In the genomic region with DNA sequence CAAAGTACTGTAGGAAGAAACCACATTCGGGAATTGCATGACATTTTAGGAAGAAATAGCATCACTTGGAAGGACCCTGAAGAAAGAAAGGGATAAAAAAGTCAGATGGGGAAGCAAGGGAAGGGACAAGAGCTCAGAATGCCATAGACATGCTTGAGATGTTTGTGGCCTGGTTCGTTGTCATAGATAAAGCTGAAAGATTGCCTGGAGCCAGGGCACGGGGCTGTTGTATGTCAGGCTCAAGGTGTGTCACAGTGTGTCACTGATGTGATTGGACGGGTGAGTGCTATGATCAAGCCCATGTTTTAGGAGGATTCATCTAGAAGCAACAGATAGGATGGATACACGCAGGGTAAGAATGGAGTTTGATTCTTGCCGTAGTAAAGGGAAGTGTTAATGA, we compare ENCODE assay signal across 14 cellular contexts.
A peak's percentile ranks its signal among the peaks of the same experiment; 100 is the strongest.
DNase-seq lines count a peak whose midpoint lies in the region; ATAC-seq and TF ChIP-seq lines count a peak whose summit lies in the region.
"Had no signal": no experiment of that assay in that cellular context is flagged by ENCODE, and none has a peak within 500 bp of the region (broad histone marks: within the 10 kb centered on the region; RNA-seq: fewer than 3 reads in every experiment).

No MANE protein-coding gene starts in this region.

- no peak for TF ChIP-seq CTCF in mammary epithelial cell (conservative IDR thresholded peaks at IDR 0.05 in 1 of 2, IDR thresholded peaks at IDR 0.05 in 1 of 2; ENCODE audit: extremely low read depth in 1 of 2, insufficient read depth in 1 of 2, low read depth in 1 of 2, low read length in 2 of 2)
- no peak for TF ChIP-seq CTCF in MCF 10A (IDR thresholded peaks at IDR 0.05; ENCODE audit: unreplicated experiment)

- no peak overlapping the region for H3K4me3 ChIP-seq in mammary epithelial cell (replicated peaks in 1 of 3; ENCODE audit: insufficient read depth in 1 of 3, low read depth in 2 of 3, low read length in 3 of 3)
- H3K4me3 ChIP-seq: BLaER1, GM23248, K562 had no signal

- no peak overlapping the region for H3K9ac ChIP-seq in mammary epithelial cell (ENCODE audit: insufficient read depth, low read length)
- H3K9ac ChIP-seq: BLaER1, GM23248 had no signal

- no peaks in the 10 kb centered on the region for H4K20me1 ChIP-seq in mammary epithelial cell (ENCODE audit: insufficient read depth, low read length)
- H4K20me1 ChIP-seq: BLaER1 had no signal

- no peaks in the 10 kb centered on the region for H3K4me1 Mint-ChIP-seq in MCF 10A (ENCODE audit: insufficient read depth, unreplicated experiment)
- no peaks in the 10 kb centered on the region for H3K4me1 Mint-ChIP-seq in activated T-cell treated with anti-CD3 and anti-CD28 coated beads, Interleukin-2, amount 50 U/mL, for 4 hours (ENCODE audit: low read depth)
- H3K4me1 Mint-ChIP-seq: CD8-positive, alpha-beta memory T cell had no signal

- no peak overlapping the region for H3K4me3 Mint-ChIP-seq in MCF 10A (ENCODE audit: unreplicated experiment)
- H3K4me3 Mint-ChIP-seq in activated T-cell treated with anti-CD3 and anti-CD28 coated beads, Interleukin-2, amount 50 U/mL, for 4 hours, result no peak overlapping the region
- H3K4me3 Mint-ChIP-seq: CD8-positive, alpha-beta memory T cell; H9 had no signal

- H3K9me3 ChIP-seq in mammary epithelial cell (replicated peaks; ENCODE audit: insufficient read depth, low read length), result no peaks in the 10 kb centered on the region
- H3K9me3 ChIP-seq: BLaER1 had no signal

- no peaks in the 10 kb centered on the region for H3K27me3 Mint-ChIP-seq in MCF 10A (ENCODE audit: insufficient read depth, unreplicated experiment)
- no peaks in the 10 kb centered on the region for H3K27me3 Mint-ChIP-seq in activated T-cell treated with anti-CD3 and anti-CD28 coated beads, Interleukin-2, amount 50 U/mL, for 4 hours (ENCODE audit: low read depth)
- H3K27me3 Mint-ChIP-seq: CD8-positive, alpha-beta memory T cell had no signal

- dilution Hi-C loops in mammary epithelial cell (cut with HindIII; ENCODE audit: low sequenced_read_pairs), result no loop called here

- in situ Hi-C loops in mammary epithelial cell (cut with MboI; ENCODE audit: low sequenced_read_pairs in 2 of 2), result no loop called here

- 63% methylated on average over 6 of the region's 6 CpGs for WGBS in mammary epithelial cell (ENCODE audit: low coverage, missing lambda C conversion rate)

- no peaks in the 10 kb centered on the region for H3K9me3 Mint-ChIP-seq in MCF 10A (ENCODE audit: unreplicated experiment)
- no peaks in the 10 kb centered on the region for H3K9me3 Mint-ChIP-seq in activated T-cell treated with anti-CD3 and anti-CD28 coated beads, Interleukin-2, amount 50 U/mL, for 4 hours
- H3K9me3 Mint-ChIP-seq: CD8-positive, alpha-beta memory T cell; H9 had no signal

- no peak overlapping the region for H3K27ac Mint-ChIP-seq in MCF 10A (ENCODE audit: low read depth, unreplicated experiment)
- H3K27ac Mint-ChIP-seq: CD8-positive, alpha-beta memory T cell; H9 had no signal

- H3K4me1 ChIP-seq in mammary epithelial cell (ENCODE audit: insufficient read depth, low read length), result no peaks in the 10 kb centered on the region
- H3K4me1 ChIP-seq: BLaER1 had no signal

- H3K4me2 ChIP-seq in mammary epithelial cell (ENCODE audit: insufficient read depth, low read depth, low read length), result no peak overlapping the region
- H3K4me2 ChIP-seq: BLaER1 had no signal

- POLR2A ChIA-PET in MCF 10A (lab: Yijun Ruan, JAX), result no interaction called here

- intact Hi-C loops in mammary epithelial cell (cut with micrococcal nuclease), result no loop called here
- intact Hi-C loops in MCF 10A (cut with micrococcal nuclease), result no loop called here

- no peaks in the 10 kb centered on the region for H3K27me3 ChIP-seq in mammary epithelial cell (ENCODE audit: insufficient read depth, low read length)
- H3K27me3 ChIP-seq: BLaER1 had no signal

- DNase-seq in mammary epithelial cell, result no peak
- DNase-seq in MCF 10A (ENCODE audit: unreplicated experiment), result no peak
- DNase-seq in astrocyte of the hippocampus (ENCODE audit: low read depth, low spot score), result peak; percentile 39
- peak; percentile 14 for DNase-seq in myocyte (ENCODE audit: low read depth)
- no peak for DNase-seq in stimulated activated CD4-positive, alpha-beta T cell treated with anti-CD3 and anti-CD28 coated beads, Interleukin-1b, Interleukin-23, amount 100 ng/mL, for 48 hours
- no peak for DNase-seq in GOT3 (lab: John Stamatoyannopoulos, UW)
- DNase-seq in activated T-cell treated with anti-CD3 and anti-CD28 coated beads, Interleukin-2, amount 50 U/mL, for 4 hours, result no peak
- DNase-seq: CD8-positive, alpha-beta memory T cell; DMS53; GM23248; H9 had no signal

- CTCF ChIA-PET in mammary epithelial cell (lab: Charles Lee; ENCODE audit: low non-redundant PET), result no interaction called here
- CTCF ChIA-PET in MCF 10A (lab: Yijun Ruan, JAX), result no interaction called here

- H2AFZ ChIP-seq in mammary epithelial cell (ENCODE audit: low read depth, low read length), result peak overlapping the region; percentile 28
- H2AFZ ChIP-seq: GM23248 had no signal

- H3K27ac ChIP-seq in mammary epithelial cell (ENCODE audit: insufficient read depth, low read depth, low read length), result no peak overlapping the region
- H3K27ac ChIP-seq: 22Rv1, BLaER1, GM23248 had no signal

- no peak for ATAC-seq in activated T-cell treated with anti-CD3 and anti-CD28 coated beads, Interleukin-2, amount 50 U/mL, for 4 hours
- ATAC-seq: K562 had no signal

- no peaks in the 10 kb centered on the region for H3K36me3 ChIP-seq in mammary epithelial cell (ENCODE audit: insufficient read depth, low read length)
- H3K36me3 ChIP-seq: BLaER1 had no signal

- no TSS peak for BruUV-seq in mammary epithelial cell (replicated peaks; lab: Mats Ljungman, UMichigan)
- no TSS peak for BruUV-seq in MCF 10A (replicated peaks; lab: Mats Ljungman, UMichigan)

- H3K36me3 Mint-ChIP-seq in MCF 10A (ENCODE audit: insufficient read depth, unreplicated experiment), result no peaks in the 10 kb centered on the region
- no peaks in the 10 kb centered on the region for H3K36me3 Mint-ChIP-seq in activated T-cell treated with anti-CD3 and anti-CD28 coated beads, Interleukin-2, amount 50 U/mL, for 4 hours (ENCODE audit: insufficient read depth)
- H3K36me3 Mint-ChIP-seq: CD8-positive, alpha-beta memory T cell had no signal

- no peaks in the 10 kb centered on the region for H3K79me2 ChIP-seq in mammary epithelial cell (ENCODE audit: insufficient read depth, low read length)

Comparison
In these comparisons a context has a peak if more than half of its experiments do, and no peak if none do; other contexts are left out.
1. DNase-seq: peak in astrocyte of the hippocampus (single experiment) and myocyte (single experiment); none in mammary epithelial cell (single experiment), MCF 10A (single experiment), stimulated activated CD4-positive, alpha-beta T cell treated with anti-CD3 and anti-CD28 coated beads, Interleukin-1b, Interleukin-23, amount 100 ng/mL, for 48 hours (single experiment), GOT3 (single experiment) and activated T-cell treated with anti-CD3 and anti-CD28 coated beads, Interleukin-2, amount 50 U/mL, for 4 hours (single experiment).